ENCODE assay signal across 13 cellular contexts in genomic region chr3:72452745-72453144, GRCh38. TPM values are rescaled to one million over a fixed set of nuclear protein-coding genes. Genes with fewer than 3 reads are reported as not detected.
A peak's percentile ranks its signal among the peaks of the same experiment; 100 is the strongest.
DNase-seq lines count a peak whose midpoint lies in the region; ATAC-seq and TF ChIP-seq lines count a peak whose summit lies in the region.
"Had no signal": no experiment of that assay in that cellular context is flagged by ENCODE, and none has a peak within 500 bp of the region (broad histone marks: within the 10 kb centered on the region; RNA-seq: fewer than 3 reads in every experiment).

No MANE protein-coding gene starts in this region.

- H3K36me3 ChIP-seq in hepatocyte (replicated peaks; ENCODE audit: insufficient read depth, low read depth) (no peaks in the 10 kb centered on the region), right lobe of liver (no peaks in the 10 kb centered on the region)
- H3K36me3 ChIP-seq: BE2C, HAP-1 had no signal

- H3K9me3 ChIP-seq in hepatocyte (ENCODE audit: low read depth) (no peaks in the 10 kb centered on the region), right lobe of liver (no peaks in the 10 kb centered on the region)
- H3K9me3 ChIP-seq: A549, HAP-1 had no signal

- TF ChIP-seq POLR2A in right lobe of liver (IDR thresholded peaks at IDR 0.05) = peak; percentile 9

- H3K36me3 Mint-ChIP-seq in activated T-helper 2 cell treated with anti-CD3 and anti-CD28 coated beads, Interferon-gamma antibody, Interleukin-2, Interleukin-4, amounts not matched to agents 10 μg/mL and 5 μg/mL and 100 μg/mL, durations not matched to agents 14 hours and 24 hours and 36 hours (ENCODE audit: low read depth) = peaks cover 3% of the 10 kb centered on the region
- H3K36me3 Mint-ChIP-seq: CD4-positive, alpha-beta memory T cell had no signal

- no peaks in the 10 kb centered on the region for H3K79me2 ChIP-seq in hepatocyte

- no peak overlapping the region for H3K4me3 Mint-ChIP-seq in activated T-helper 2 cell treated with anti-CD3 and anti-CD28 coated beads, Interferon-gamma antibody, Interleukin-2, Interleukin-4, amounts not matched to agents 10 μg/mL and 5 μg/mL and 100 μg/mL, durations not matched to agents 14 hours and 24 hours and 36 hours (ENCODE audit: low read depth)
- H3K4me3 Mint-ChIP-seq: CD4-positive, alpha-beta memory T cell had no signal

- no peaks in the 10 kb centered on the region for H4K20me1 ChIP-seq in hepatocyte (ENCODE audit: insufficient read depth, poor library complexity, severe bottlenecking)

- no peaks in the 10 kb centered on the region for H3K27me3 ChIP-seq in hepatocyte
- no peaks in the 10 kb centered on the region for H3K27me3 ChIP-seq in right lobe of liver
- H3K27me3 ChIP-seq: BE2C had no signal

- peak; percentile 65 to 75 (median 70) for ATAC-seq in right lobe of liver
- ATAC-seq: A549 had no signal

- H3K4me1 ChIP-seq in hepatocyte (ENCODE audit: insufficient read depth) = no peaks in the 10 kb centered on the region
- peaks cover 0 to 17% (median 4%) of the 10 kb centered on the region in 4 donors for H3K4me1 ChIP-seq in right lobe of liver
- H3K4me1 ChIP-seq: A549, BE2C, HAP-1 had no signal

- DNase-seq in activated T-helper 2 cell treated with anti-CD3 and anti-CD28 coated beads, Interferon-gamma antibody, Interleukin-2, Interleukin-4, amounts not matched to agents 10 μg/mL and 5 μg/mL and 100 μg/mL, durations not matched to agents 14 hours and 24 hours and 36 hours (ENCODE audit: low spot score) = no peak
- DNase-seq in hepatocyte (ENCODE audit: low spot score) = peak; percentile 23
- peak in 1 of 3 donors; percentile 61 for DNase-seq in right lobe of liver
- no peak for DNase-seq in DMS79 treated with DMSO at 0.1 percent for 48 hours (lab: John Stamatoyannopoulos, UW)
- DNase-seq in stimulated activated CD4-positive, alpha-beta T cell treated with anti-CD3 and anti-CD28 coated beads, Interleukin-15, amount 100 ng/mL, for 24 hours = no peak
- no peak for DNase-seq in cerebellar nuclear complex (lab: John Stamatoyannopoulos, UW)
- DNase-seq: BE2C; CD4-positive, alpha-beta memory T cell; DND-41; GF-D8 had no signal

- no peaks in the 10 kb centered on the region for H3K27me3 Mint-ChIP-seq in activated T-helper 2 cell treated with anti-CD3 and anti-CD28 coated beads, Interferon-gamma antibody, Interleukin-2, Interleukin-4, amounts not matched to agents 10 μg/mL and 5 μg/mL and 100 μg/mL, durations not matched to agents 14 hours and 24 hours and 36 hours (ENCODE audit: low read depth)

- no peak for TF ChIP-seq CTCF in hepatocyte (IDR thresholded peaks at IDR 0.05; ENCODE audit: poor library complexity)
- no peak for TF ChIP-seq CTCF in right lobe of liver (IDR thresholded peaks at IDR 0.05)

- H3K27ac ChIP-seq in hepatocyte (peak overlapping the region; percentile 7), right lobe of liver (peak overlapping the region; percentile 24 to 74 (median 29))
- H3K27ac ChIP-seq: A549, C4-2B had no signal

- H3K9me2 ChIP-seq in hepatocyte (replicated peaks; ENCODE audit: insufficient read depth) = no peaks in the 10 kb centered on the region

- no peak overlapping the region for H3K4me2 ChIP-seq in hepatocyte
- H3K4me2 ChIP-seq: A549 had no signal

- peak overlapping the region; percentile 28 for H3K27ac Mint-ChIP-seq in activated T-helper 2 cell treated with anti-CD3 and anti-CD28 coated beads, Interferon-gamma antibody, Interleukin-2, Interleukin-4, amounts not matched to agents 10 μg/mL and 5 μg/mL and 100 μg/mL, durations not matched to agents 14 hours and 24 hours and 36 hours

- H3K4me3 ChIP-seq in hepatocyte = no peak overlapping the region
- no peak overlapping the region for H3K4me3 ChIP-seq in right lobe of liver
- H3K4me3 ChIP-seq: A549, HAP-1 had no signal

- H2AFZ ChIP-seq in hepatocyte = no peak overlapping the region

- H3K4me1 Mint-ChIP-seq in activated T-helper 2 cell treated with anti-CD3 and anti-CD28 coated beads, Interferon-gamma antibody, Interleukin-2, Interleukin-4, amounts not matched to agents 10 μg/mL and 5 μg/mL and 100 μg/mL, durations not matched to agents 14 hours and 24 hours and 36 hours (ENCODE audit: low read depth) = peaks cover 61% of the 10 kb centered on the region

- 42% methylated on average over 5 of the region's 5 CpGs for WGBS in hepatocyte (ENCODE audit: low lambda C conversion rate, missing lambda C conversion rate)
- WGBS in right lobe of liver (ENCODE audit: insufficient coverage, low coverage, low lambda C conversion rate, missing lambda C conversion rate) = 37% methylated on average over 5 of the region's 5 CpGs

- H3K9me3 Mint-ChIP-seq in activated T-helper 2 cell treated with anti-CD3 and anti-CD28 coated beads, Interferon-gamma antibody, Interleukin-2, Interleukin-4, amounts not matched to agents 10 μg/mL and 5 μg/mL and 100 μg/mL, durations not matched to agents 14 hours and 24 hours and 36 hours = no peaks in the 10 kb centered on the region

- intact Hi-C loops in activated T-helper 2 cell treated with anti-CD3 and anti-CD28 coated beads, Interferon-gamma antibody, Interleukin-2, Interleukin-4, amounts not matched to agents 10 μg/mL and 5 μg/mL and 100 μg/mL, durations not matched to agents 14 hours and 24 hours and 36 hours (cut with micrococcal nuclease) = no loop called here
- intact Hi-C loops in right lobe of liver (cut with DNase I) = no loop called here

RNA-seq across cellular contexts. Expression of gene RYBP, which starts 6.3 kb away (rescaled TPM):
- total RNA-seq in activated T-helper 2 cell treated with anti-CD3 and anti-CD28 coated beads, Interferon-gamma antibody, Interleukin-2, Interleukin-4, amounts not matched to agents 10 μg/mL and 5 μg/mL and 100 μg/mL, durations not matched to agents 14 hours and 24 hours and 36 hours = 78.1 and 78.3 TPM in 2 replicates
- total RNA-seq in hepatocyte (25.2 and 28.9 TPM in 2 replicates), right lobe of liver (1 to 10 TPM; 4.2 to 8.7 (median 5.4) TPM)
- 3.8 and 4.4 TPM in 2 replicates for polyA plus RNA-seq in hepatocyte
